ENCODE assay signal across 22 cellular contexts in genomic region chr7:18459439-18459838, GRCh38. TPM values are rescaled to one million over a fixed set of nuclear protein-coding genes. Genes with fewer than 3 reads are reported as not detected.
A peak's percentile ranks its signal among the peaks of the same experiment; 100 is the strongest.
DNase-seq lines count a peak whose midpoint lies in the region; ATAC-seq and TF ChIP-seq lines count a peak whose summit lies in the region.
"Had no signal": no experiment of that assay in that cellular context is flagged by ENCODE, and none has a peak within 500 bp of the region (broad histone marks: within the 10 kb centered on the region; RNA-seq: fewer than 3 reads in every experiment).

No MANE protein-coding gene starts in this region.

- POLR2A ChIA-PET in CD4-positive, alpha-beta memory T cell (lab: Charles Lee; ENCODE audit: partially characterized antibody), result no interaction called here

- H3K4me3 ChIP-seq in heart right ventricle, result no peak overlapping the region
- no peak overlapping the region for H3K4me3 ChIP-seq in CD4-positive, alpha-beta memory T cell (ENCODE audit: low read length in 2 of 2)
- H3K4me3 ChIP-seq: coronary artery, smooth muscle cell, testis had no signal

- H3K9me3 Mint-ChIP-seq in natural killer cell treated with Interleukin-12 subunit alpha and Interleukin-12 subunit beta and Interleukin-15 and Interleukin-18, amount 100 ng/mL, for 72 hours, result no peaks in the 10 kb centered on the region
- no peaks in the 10 kb centered on the region for H3K9me3 Mint-ChIP-seq in natural killer cell
- no peaks in the 10 kb centered on the region for H3K9me3 Mint-ChIP-seq in CD4-positive, alpha-beta memory T cell
- H3K9me3 Mint-ChIP-seq: activated naive CD4-positive, alpha-beta T cell treated with anti-CD3 and anti-CD28 coated beads for 36 hours had no signal

- TF ChIP-seq CTCF in natural killer cell (IDR thresholded peaks at IDR 0.05) (no peak), heart right ventricle (IDR thresholded peaks at IDR 0.05) (no peak)

- H3K4me3 Mint-ChIP-seq in natural killer cell treated with Interleukin-12 subunit alpha and Interleukin-12 subunit beta and Interleukin-15 and Interleukin-18, amount 100 ng/mL, for 72 hours, result peak overlapping the region; percentile 32
- no peak overlapping the region for H3K4me3 Mint-ChIP-seq in natural killer cell
- H3K4me3 Mint-ChIP-seq in CD4-positive, alpha-beta memory T cell, result no peak overlapping the region
- H3K4me3 Mint-ChIP-seq: activated naive CD4-positive, alpha-beta T cell treated with anti-CD3 and anti-CD28 coated beads for 36 hours had no signal

- H3K27me3 Mint-ChIP-seq in natural killer cell treated with Interleukin-12 subunit alpha and Interleukin-12 subunit beta and Interleukin-15 and Interleukin-18, amount 100 ng/mL, for 72 hours, result no peaks in the 10 kb centered on the region
- H3K27me3 Mint-ChIP-seq in natural killer cell (ENCODE audit: low read depth in 2 of 2), result no peaks in the 10 kb centered on the region
- no peaks in the 10 kb centered on the region for H3K27me3 Mint-ChIP-seq in CD4-positive, alpha-beta memory T cell

- H3K36me3 ChIP-seq in heart right ventricle, result no peaks in the 10 kb centered on the region
- no peaks in the 10 kb centered on the region for H3K36me3 ChIP-seq in CD4-positive, alpha-beta memory T cell (ENCODE audit: insufficient read depth, low read length)

- no peak for ATAC-seq in natural killer cell treated with Interleukin-12 subunit alpha and Interleukin-12 subunit beta and Interleukin-15 and Interleukin-18, amount 100 ng/mL, for 72 hours
- no peak for ATAC-seq in natural killer cell
- ATAC-seq in heart right ventricle, result no peak
- ATAC-seq in HG02678 (IDR thresholded peaks at IDR 0.05; ENCODE audit: unreplicated experiment), result no peak
- ATAC-seq: esophagus mucosa had no signal

- intact Hi-C loops in natural killer cell (cut with micrococcal nuclease) (no loop called here), heart right ventricle (cut with DNase I) (no loop called here)
- intact Hi-C loops in CD4-positive, alpha-beta memory T cell (cut with micrococcal nuclease), result no loop called here

- H3K4me1 ChIP-seq in heart right ventricle, result peaks cover 0 to 18% (median 10%) of the 10 kb centered on the region in 9 donors
- H3K4me1 ChIP-seq in CD4-positive, alpha-beta memory T cell (ENCODE audit: insufficient read depth, low read length), result no peaks in the 10 kb centered on the region
- H3K4me1 ChIP-seq: testis had no signal

- peak overlapping the region; percentile 26 to 71 for H3K27ac Mint-ChIP-seq in natural killer cell treated with Interleukin-12 subunit alpha and Interleukin-12 subunit beta and Interleukin-15 and Interleukin-18, amount 100 ng/mL, for 72 hours
- no peak overlapping the region for H3K27ac Mint-ChIP-seq in natural killer cell
- H3K27ac Mint-ChIP-seq in CD4-positive, alpha-beta memory T cell, result no peak overlapping the region
- H3K27ac Mint-ChIP-seq: activated naive CD4-positive, alpha-beta T cell treated with anti-CD3 and anti-CD28 coated beads for 36 hours had no signal

- peaks cover 0 to 2% (median 0%) of the 10 kb centered on the region in 11 donors for H3K9me3 ChIP-seq in heart right ventricle
- no peaks in the 10 kb centered on the region for H3K9me3 ChIP-seq in CD4-positive, alpha-beta memory T cell (ENCODE audit: control insufficient read depth in 1 of 2, low read length in 2 of 2)
- H3K9me3 ChIP-seq: testis had no signal

- H3K4me1 Mint-ChIP-seq in natural killer cell treated with Interleukin-12 subunit alpha and Interleukin-12 subunit beta and Interleukin-15 and Interleukin-18, amount 100 ng/mL, for 72 hours (ENCODE audit: low read depth in 2 of 2), result peaks cover 21 to 22% of the 10 kb centered on the region in 2 donors
- H3K4me1 Mint-ChIP-seq in natural killer cell, result peaks cover 20 to 26% of the 10 kb centered on the region in 2 donors
- peaks cover 0 to 5% (median 2%) of the 10 kb centered on the region in 4 donors for H3K4me1 Mint-ChIP-seq in CD4-positive, alpha-beta memory T cell

- no peaks in the 10 kb centered on the region for H3K27me3 ChIP-seq in heart right ventricle
- no peaks in the 10 kb centered on the region for H3K27me3 ChIP-seq in CD4-positive, alpha-beta memory T cell (ENCODE audit: insufficient read depth, low read length)
- H3K27me3 ChIP-seq: testis had no signal

- CTCF ChIA-PET in CD4-positive, alpha-beta memory T cell (lab: Charles Lee; ENCODE audit: partially characterized antibody), result no interaction called here

- no peaks in the 10 kb centered on the region for H3K36me3 Mint-ChIP-seq in natural killer cell treated with Interleukin-12 subunit alpha and Interleukin-12 subunit beta and Interleukin-15 and Interleukin-18, amount 100 ng/mL, for 72 hours
- no peaks in the 10 kb centered on the region for H3K36me3 Mint-ChIP-seq in natural killer cell
- H3K36me3 Mint-ChIP-seq in CD4-positive, alpha-beta memory T cell, result no peaks in the 10 kb centered on the region

- H3K27ac ChIP-seq in heart right ventricle, result no peak overlapping the region
- no peak overlapping the region for H3K27ac ChIP-seq in CD4-positive, alpha-beta memory T cell (ENCODE audit: low read depth, low read length)
- H3K27ac ChIP-seq: coronary artery, HL-60, testis had no signal

- no peak for DNase-seq in natural killer cell treated with Interleukin-12 subunit alpha and Interleukin-12 subunit beta and Interleukin-15 and Interleukin-18, amount 100 ng/mL, for 72 hours (ENCODE audit: low spot score)
- DNase-seq in natural killer cell (no peak), NCI-H1048 (lab: John Stamatoyannopoulos, UW) (peak; percentile 92), cerebellar cortex (ENCODE audit: low spot score) (peak; percentile 14), heart right ventricle (no peak), DMS79 (lab: John Stamatoyannopoulos, UW) (no peak)
- DNase-seq in CD4-positive, alpha-beta memory T cell, result no peak
- DNase-seq: activated CD4-positive, alpha-beta T cell treated with anti-CD3 and anti-CD28 coated beads, Interleukin-2, amount 50 U/mL, for 1 hour; activated naive CD4-positive, alpha-beta T cell treated with anti-CD3 and anti-CD28 coated beads for 36 hours; activated T-cell treated with anti-CD3 and anti-CD28 coated beads for 4 hours; H7; NCI-H1417 treated with DMSO at 0.1 percent for 48 hours; NCI-H446; SIG-M5; stimulated activated CD4-positive, alpha-beta T cell treated with anti-CD3 and anti-CD28 coated beads, Interleukin-4, amount 100 ng/mL, for 4 hours; stimulated activated CD8-positive, alpha-beta memory T cell treated with anti-CD3 and anti-CD28 coated beads, Interleukin-4, amount 100 ng/mL, for 48 hours; testis had no signal

- WGBS in heart right ventricle, 2 donors, result 9 to 20% methylated on average over 1 of the region's 1 CpG

RNA-seq across cellular contexts. Expression of gene HDAC9, which starts 36.1 kb away (rescaled TPM):
- 10 to 100 TPM in 1 of 2 donors, 1 to 10 TPM in 1; 9.9 to 15.0 TPM for total RNA-seq in natural killer cell treated with Interleukin-12 subunit alpha and Interleukin-12 subunit beta and Interleukin-15 and Interleukin-18, amount 100 ng/mL, for 72 hours
- total RNA-seq in natural killer cell (10 to 100 TPM; 19.1 to 41.1 (median 24.1) TPM), heart right ventricle (10 to 100 TPM in 9 of 10 donors, 1 to 10 TPM in 1; 8.3 to 66.1 (median 43.2) TPM)
- 1 to 10 TPM; 1.9 to 8.0 TPM for polyA plus RNA-seq in heart right ventricle
- under 1 TPM; 0.39 to 0.73 TPM for total RNA-seq in CD4-positive, alpha-beta memory T cell
- polyA plus RNA-seq in CD4-positive, alpha-beta memory T cell, result under 1 TPM in 1 of 2 donors, not detected in 1; 0.36 TPM
- total RNA-seq: activated naive CD4-positive, alpha-beta T cell treated with anti-CD3 and anti-CD28 coated beads for 36 hours had no signal

Comparison
In these comparisons a context has a peak if more than half of its experiments do, and no peak if none do; other contexts are left out.
1. H3K27ac Mint-ChIP-seq: peak in natural killer cell treated with Interleukin-12 subunit alpha and Interleukin-12 subunit beta and Interleukin-15 and Interleukin-18, amount 100 ng/mL, for 72 hours (2 of 2); none in natural killer cell (0 of 2) and CD4-positive, alpha-beta memory T cell (0 of 7).
2. DNase-seq: peak in NCI-H1048 (single experiment) and cerebellar cortex (single experiment); none in natural killer cell treated with Interleukin-12 subunit alpha and Interleukin-12 subunit beta and Interleukin-15 and Interleukin-18, amount 100 ng/mL, for 72 hours (single experiment), natural killer cell (single experiment), heart right ventricle (0 of 2), DMS79 (single experiment) and CD4-positive, alpha-beta memory T cell (0 of 5).
3. RNA of gene HDAC9, which starts 36.1 kb away (total RNA-seq): 8.3 to 66.1 TPM in heart right ventricle, 19.1 to 41.1 TPM in natural killer cell and 9.9 to 15.0 TPM in natural killer cell treated with Interleukin-12 subunit alpha and Interleukin-12 subunit beta and Interleukin-15 and Interleukin-18, amount 100 ng/mL, for 72 hours; 0.39 to 0.73 TPM in CD4-positive, alpha-beta memory T cell; every median in the first group is over 4 times any median in the second.